ENCODE assay signal across 8 cellular contexts in genomic region chr12:109053382-109054123, GRCh38. TPM values are rescaled to one million over a fixed set of nuclear protein-coding genes. Genes with fewer than 3 reads are reported as not detected.
A peak's percentile ranks its signal among the peaks of the same experiment; 100 is the strongest.
DNase-seq lines count a peak whose midpoint lies in the region; ATAC-seq and TF ChIP-seq lines count a peak whose summit lies in the region.

No MANE protein-coding gene starts in this region.

- ATAC-seq in thoracic aorta (ENCODE audit: insufficient number of reproducible peaks, low FRiP score, low read depth) = no peak

- no peaks in the 10 kb centered on the region for H3K27me3 ChIP-seq in mononuclear cell (ENCODE audit: insufficient read depth, low read length)
- no peaks in the 10 kb centered on the region for H3K27me3 ChIP-seq in thoracic aorta (replicated peaks; ENCODE audit: insufficient read depth)

- TF ChIP-seq CTCF in HEK293 (tag by site-specific recombination; IDR thresholded peaks at IDR 0.05) (no peak), thoracic aorta (IDR thresholded peaks at IDR 0.05) (no peak)

- H3K27ac ChIP-seq in HEK293 (ENCODE audit: extremely low read depth, low read depth, low read length) (no peak overlapping the region; the same call in 1 of the 2 replicates), thoracic aorta (peak overlapping the region in 1 of 2 donors; percentile 62)

- DNase-seq in RPMI7951 (ENCODE audit: low read depth) (peak; percentile 10), cerebellum (ENCODE audit: low spot score) (peak; percentile 7), thoracic aorta (ENCODE audit: low spot score) (no peak), UCSD-AML1 (lab: John Stamatoyannopoulos, UW; ENCODE audit: unreplicated experiment) (no peak), GDM1 (lab: John Stamatoyannopoulos, UW) (no peak)

- CTCF ChIA-PET in HEK293 (lab: Yijun Ruan, JAX) = no interaction called here

- H3K36me3 ChIP-seq in HEK293 (ENCODE audit: control insufficient read depth in 2 of 2, insufficient read depth in 1 of 2, low read length in 2 of 2) (peaks cover 15 to 31% of the 10 kb centered on the region in 2 experiments), thoracic aorta (no peaks in the 10 kb centered on the region)

- POLR2A ChIA-PET in HEK293 (lab: Yijun Ruan, JAX) = no interaction called here

- H3K9me3 ChIP-seq in HEK293 (ENCODE audit: control insufficient read depth, insufficient read depth, low read depth, low read length) (no peaks in the 10 kb centered on the region), mononuclear cell (ENCODE audit: low read depth, low read length) (no peaks in the 10 kb centered on the region), thoracic aorta (no peaks in the 10 kb centered on the region)

- H3K4me1 ChIP-seq in HEK293 (ENCODE audit: control insufficient read depth, insufficient read depth, low read length) (peaks cover 3% of the 10 kb centered on the region; the same call in 1 of the 2 replicates), mononuclear cell (ENCODE audit: insufficient read depth, low read length) (peaks cover 24% of the 10 kb centered on the region), thoracic aorta (ENCODE audit: control insufficient read depth in 1 of 2, low read depth in 2 of 2) (peaks cover 10 to 23% of the 10 kb centered on the region in 2 donors)

- peak overlapping the region; percentile 69 for H3K4me3 ChIP-seq in GM08714 (ENCODE audit: low read length)
- H3K4me3 ChIP-seq in HEK293 (ENCODE audit: low read depth, low read length) = peak overlapping the region; percentile 97
- H3K4me3 ChIP-seq in mononuclear cell (ENCODE audit: low read length) = peak overlapping the region; percentile 75
- peak overlapping the region; percentile 91 for H3K4me3 ChIP-seq in thoracic aorta

TF ChIP-seq in HEK293, 187 proteins besides CTCF, POLR2A, EP300 and RAD21 (continues in another document):
- TF ChIP-seq ZNF670 (tag by site-specific recombination; IDR thresholded peaks at IDR 0.05; ENCODE audit: low read depth) = no peak
- TF ChIP-seq ZNF596 (tag by site-specific recombination; IDR thresholded peaks at IDR 0.05) = no peak
- no peak for TF ChIP-seq ZNF280D (tag by site-specific recombination; IDR thresholded peaks at IDR 0.05)
- no peak for TF ChIP-seq MZF1 (tag by site-specific recombination; IDR thresholded peaks at IDR 0.05; ENCODE audit: borderline replicate concordance)
- no peak for TF ChIP-seq ZNF157 (tag by site-specific recombination; IDR thresholded peaks at IDR 0.05)
- no peak for TF ChIP-seq SP7 (tag by site-specific recombination; IDR thresholded peaks at IDR 0.05)
- no peak for TF ChIP-seq ZNF146 (tag by site-specific recombination; IDR thresholded peaks at IDR 0.05)
- no peak for TF ChIP-seq ZNF501 (tag by site-specific recombination; IDR thresholded peaks at IDR 0.05)
- TF ChIP-seq ZNF335 (tag by site-specific recombination; conservative IDR thresholded peaks at IDR 0.05) = no peak
- TF ChIP-seq ZNF654 (tag by site-specific recombination; IDR thresholded peaks at IDR 0.05; ENCODE audit: low read depth) = no peak
- no peak for TF ChIP-seq ZNF513 (tag by site-specific recombination; IDR thresholded peaks at IDR 0.05)
- peak; percentile 54 for TF ChIP-seq PRDM1 (tag by site-specific recombination; IDR thresholded peaks at IDR 0.05)
- TF ChIP-seq KLF8 (tag by site-specific recombination; IDR thresholded peaks at IDR 0.05) = no peak
- peak; percentile 98 for TF ChIP-seq SCRT2 (tag by site-specific recombination; IDR thresholded peaks at IDR 0.05)
- no peak for TF ChIP-seq ZXDB (tag by site-specific recombination; IDR thresholded peaks at IDR 0.05)
- TF ChIP-seq, protein P1, sequence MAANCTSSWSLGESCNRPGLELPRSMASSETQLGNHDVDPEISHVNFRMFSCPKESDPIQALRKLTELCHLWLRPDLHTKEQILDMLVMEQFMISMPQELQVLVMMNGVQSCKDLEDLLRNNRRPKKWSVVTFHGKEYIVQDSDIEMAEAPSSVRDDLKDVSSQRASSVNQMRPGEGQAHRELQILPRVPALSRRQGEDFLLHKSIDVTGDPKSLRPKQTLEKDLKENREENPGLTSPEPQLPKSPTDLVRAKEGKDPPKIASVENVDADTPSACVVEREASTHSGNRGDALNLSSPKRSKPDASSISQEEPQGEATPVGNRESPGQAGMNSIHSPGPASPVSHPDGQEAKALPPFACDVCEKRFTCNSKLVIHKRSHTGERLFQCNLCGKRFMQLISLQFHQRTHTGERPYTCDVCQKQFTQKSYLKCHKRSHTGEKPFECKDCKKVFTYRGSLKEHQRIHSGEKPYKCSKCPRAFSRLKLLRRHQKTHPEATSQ (tag by site-specific recombination; IDR thresholded peaks at IDR 0.05) = no peak
- no peak for TF ChIP-seq ZNF660 (tag by site-specific recombination; IDR thresholded peaks at IDR 0.05)
- no peak for TF ChIP-seq ZNF155 (tag by site-specific recombination; IDR thresholded peaks at IDR 0.05)
- no peak for TF ChIP-seq RBAK (tag by site-specific recombination; IDR thresholded peaks at IDR 0.05)
- TF ChIP-seq ZNF830 (tag by site-specific recombination; IDR thresholded peaks at IDR 0.05; ENCODE audit: low read depth) = no peak
- TF ChIP-seq ZBTB49 (tag by site-specific recombination; IDR thresholded peaks at IDR 0.05; ENCODE audit: low read depth) = no peak

RNA-seq across cellular contexts. Expression of gene USP30, which starts 1.2 kb away (rescaled TPM):
- 6.0 and 7.2 TPM in 2 replicates for total RNA-seq in RPMI7951 (2014; rRNA removed; shearing (Covaris generic))
- total RNA-seq in cerebellum (21.3 TPM), mononuclear cell (34.3 TPM), thoracic aorta (10 to 100 TPM in 1 of 2 donors, 1 to 10 TPM in 1; 9.5 to 27.5 TPM)

RNA-seq across cellular contexts. Expression of gene SVOP, which starts 32.7 kb away (rescaled TPM):
- under 0.01 TPM in 1 of 2 replicates, not detected in the other for total RNA-seq in RPMI7951 (2014; rRNA removed; shearing (Covaris generic))
- total RNA-seq in cerebellum = 18.2 TPM
- total RNA-seq in mononuclear cell = not detected
- not detected for total RNA-seq in thoracic aorta

RNA-seq across cellular contexts. Expression of gene ALKBH2, which starts 39.7 kb away (rescaled TPM):
- total RNA-seq in RPMI7951 (2014; rRNA removed; shearing (Covaris generic)) = 12.9 and 20.3 TPM in 2 replicates
- 15.9 TPM for total RNA-seq in cerebellum
- total RNA-seq in mononuclear cell = 6.8 TPM
- total RNA-seq in thoracic aorta = 10 to 100 TPM; 15.3 to 21.9 TPM

RNA-seq across cellular contexts. Expression of gene UNG, which starts 43.8 kb away (rescaled TPM):
- total RNA-seq in RPMI7951 (2014; rRNA removed; shearing (Covaris generic)) = 31.0 and 32.2 TPM in 2 replicates
- total RNA-seq in cerebellum (22.5 TPM), mononuclear cell (2.9 TPM), thoracic aorta (10 to 100 TPM in 1 of 2 donors, 1 to 10 TPM in 1; 9.1 to 11.0 TPM)

Comparison
In these comparisons a context has a peak if more than half of its experiments do, and no peak if none do; other contexts are left out.
1. DNase-seq: peak in RPMI7951 (single experiment) and cerebellum (single experiment); none in thoracic aorta (single experiment), UCSD-AML1 (single experiment) and GDM1 (single experiment).
2. RNA of gene SVOP, which starts 32.7 kb away (total RNA-seq): 18.2 TPM in cerebellum (single experiment); under 0.01 TPM in RPMI7951, not detected in mononuclear cell (single experiment) and not detected in thoracic aorta; every median in the first group is over 10 times any median in the second.
3. Peak in every context shown above with its lines, with median percentiles within 50 percentile points of each other: H3K4me3 ChIP-seq.